Comparison of ENCODE assay signal across 23 cellular contexts in the genomic region with DNA sequence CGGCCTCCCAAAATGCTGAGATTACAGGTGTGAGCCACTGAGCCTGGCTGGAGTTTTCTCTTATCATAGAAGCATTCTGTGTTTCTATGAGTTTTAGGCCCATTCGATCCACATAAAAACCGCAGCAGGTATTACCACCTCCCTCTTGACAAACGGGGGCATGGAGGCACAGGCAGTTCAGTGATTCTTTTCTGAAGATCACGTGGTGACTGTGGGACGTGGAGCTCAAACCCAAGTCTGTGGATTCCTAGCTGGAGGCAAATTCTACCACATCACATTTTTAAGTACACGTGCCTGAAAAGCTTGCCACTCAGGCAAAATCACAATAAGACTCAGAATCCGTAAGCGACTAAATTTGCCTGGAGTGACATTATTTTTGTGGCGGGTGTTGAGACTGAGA.
DNase-seq lines count a peak whose midpoint lies in the region; ATAC-seq and TF ChIP-seq lines count a peak whose summit lies in the region.
"Had no signal": no experiment of that assay in that cellular context is flagged by ENCODE, and none has a peak within 500 bp of the region (broad histone marks: within the 10 kb centered on the region; RNA-seq: fewer than 3 reads in every experiment).

No MANE protein-coding gene starts in this region.

- no peak for DNase-seq in CD4-positive, CD25-positive, alpha-beta regulatory T cell
- DNase-seq in central memory CD8-positive, alpha-beta T cell (ENCODE audit: low spot score in 2 of 2) = no peak
- DNase-seq in memory B cell (ENCODE audit: low spot score in 2 of 2) (no peak), heart right ventricle (no peak)
- DNase-seq in activated CD4-positive, alpha-beta T cell treated with anti-CD3 and anti-CD28 coated beads for 4 hours = no peak
- DNase-seq: AML-193; CD4-positive, alpha-beta memory T cell; CD8-positive, alpha-beta memory T cell; COR-L47; DMS 273 treated with DMSO at 0.1 percent for 48 hours; DMS153; DMS53; DMS79; DND-41; EL; GDM1 had no signal

- no peak overlapping the region for H3K27ac ChIP-seq in CD4-positive, CD25-positive, alpha-beta regulatory T cell (ENCODE audit: insufficient read depth, low read length, poor library complexity, severe bottlenecking)
- no peak overlapping the region for H3K27ac ChIP-seq in heart right ventricle
- H3K27ac ChIP-seq: 22Rv1; A549; BLaER1 treated with 17β-estradiol and CSF1 and Interleukin-3, amounts not matched to agents 10 nM and 100 nM; C4-2B had no signal

- no peak for TF ChIP-seq CTCF in heart right ventricle (IDR thresholded peaks at IDR 0.05)

- WGBS in heart right ventricle, 2 donors = 98 to 99% methylated on average over 10 of the region's 10 CpGs

- no peak overlapping the region for H3K4me3 ChIP-seq in CD4-positive, CD25-positive, alpha-beta regulatory T cell (ENCODE audit: low read depth, low read length)
- no peak overlapping the region for H3K4me3 ChIP-seq in heart right ventricle
- H3K4me3 ChIP-seq: A549; BLaER1 treated with 17β-estradiol and CSF1 and Interleukin-3, amounts not matched to agents 10 nM and 100 nM; GM12878 had no signal

- no peaks in the 10 kb centered on the region for H3K9me3 ChIP-seq in CD4-positive, CD25-positive, alpha-beta regulatory T cell (ENCODE audit: control insufficient read depth in 2 of 2, low read length in 2 of 2)
- H3K9me3 ChIP-seq in heart right ventricle = no peaks in the 10 kb centered on the region
- H3K9me3 ChIP-seq: A549; BLaER1 treated with 17β-estradiol and CSF1 and Interleukin-3, amounts not matched to agents 10 nM and 100 nM had no signal

- peaks cover 4% of the 10 kb centered on the region for H3K36me3 ChIP-seq in CD4-positive, CD25-positive, alpha-beta regulatory T cell (ENCODE audit: control insufficient read depth, insufficient read depth, low read length)
- H3K36me3 ChIP-seq in heart right ventricle = no peaks in the 10 kb centered on the region

- ATAC-seq in CD4-positive, CD25-positive, alpha-beta regulatory T cell (ENCODE audit: low read depth in 2 of 2) = no peak
- ATAC-seq in central memory CD8-positive, alpha-beta T cell (replicated peaks; ENCODE audit: extremely low read depth, poor library complexity, severe bottlenecking) = no peak
- ATAC-seq in memory B cell (ENCODE audit: low read depth) = no peak
- no peak for ATAC-seq in heart right ventricle
- ATAC-seq in GM21360 (IDR thresholded peaks at IDR 0.05; ENCODE audit: unreplicated experiment) = no peak
- ATAC-seq: GM12878 had no signal

- H3K4me1 ChIP-seq in CD4-positive, CD25-positive, alpha-beta regulatory T cell (ENCODE audit: control insufficient read depth, insufficient read depth, low read length, poor library complexity, severe bottlenecking) = peaks cover 34% of the 10 kb centered on the region
- H3K4me1 ChIP-seq in heart right ventricle = peaks cover 5 to 41% (median 25%) of the 10 kb centered on the region in 9 donors

- H3K4me1 Mint-ChIP-seq in CD4-positive, CD25-positive, alpha-beta regulatory T cell = peaks cover 26 to 89% (median 58%) of the 10 kb centered on the region in 4 donors
- H3K4me1 Mint-ChIP-seq in central memory CD8-positive, alpha-beta T cell = peaks cover 52% of the 10 kb centered on the region
- H3K4me1 Mint-ChIP-seq in memory B cell = peaks cover 37% of the 10 kb centered on the region

- no peaks in the 10 kb centered on the region for H3K27me3 ChIP-seq in CD4-positive, CD25-positive, alpha-beta regulatory T cell (ENCODE audit: control insufficient read depth, insufficient read depth, low read length)
- no peaks in the 10 kb centered on the region for H3K27me3 ChIP-seq in heart right ventricle
- H3K27me3 ChIP-seq: BLaER1 treated with 17β-estradiol and CSF1 and Interleukin-3, amounts not matched to agents 10 nM and 100 nM had no signal

- H3K9me3 Mint-ChIP-seq in CD4-positive, CD25-positive, alpha-beta regulatory T cell = no peaks in the 10 kb centered on the region
- H3K9me3 Mint-ChIP-seq in central memory CD8-positive, alpha-beta T cell = no peaks in the 10 kb centered on the region
- H3K9me3 Mint-ChIP-seq in memory B cell = no peaks in the 10 kb centered on the region
- H3K9me3 Mint-ChIP-seq: CD4-positive, alpha-beta memory T cell; CD8-positive, alpha-beta memory T cell had no signal

- H3K4me3 Mint-ChIP-seq in CD4-positive, CD25-positive, alpha-beta regulatory T cell = peak overlapping the region in 1 of 4 donors; percentile 18
- H3K4me3 Mint-ChIP-seq in central memory CD8-positive, alpha-beta T cell = no peak overlapping the region
- no peak overlapping the region for H3K4me3 Mint-ChIP-seq in memory B cell
- H3K4me3 Mint-ChIP-seq: B cell; CD4-positive, alpha-beta memory T cell; CD8-positive, alpha-beta memory T cell had no signal

- peak overlapping the region; percentile 51 to 80 (median 70) for H3K27ac Mint-ChIP-seq in CD4-positive, CD25-positive, alpha-beta regulatory T cell
- H3K27ac Mint-ChIP-seq in central memory CD8-positive, alpha-beta T cell (ENCODE audit: low read depth) = peak overlapping the region; percentile 13
- peak overlapping the region; percentile 3 for H3K27ac Mint-ChIP-seq in memory B cell

- H3K36me3 Mint-ChIP-seq in CD4-positive, CD25-positive, alpha-beta regulatory T cell = peaks cover 27% of the 10 kb centered on the region
- peaks cover 8% of the 10 kb centered on the region for H3K36me3 Mint-ChIP-seq in central memory CD8-positive, alpha-beta T cell (ENCODE audit: insufficient read depth)
- H3K36me3 Mint-ChIP-seq in memory B cell = peaks cover 1% of the 10 kb centered on the region

- intact Hi-C loops in heart right ventricle (cut with DNase I) = loop anchor here in 1 of 10 donors (10.0 kb wide), 1 partner anchor 335 kb away; a partner anchor contains a TSS

- no peaks in the 10 kb centered on the region for H3K27me3 Mint-ChIP-seq in CD4-positive, CD25-positive, alpha-beta regulatory T cell
- no peaks in the 10 kb centered on the region for H3K27me3 Mint-ChIP-seq in central memory CD8-positive, alpha-beta T cell
- no peaks in the 10 kb centered on the region for H3K27me3 Mint-ChIP-seq in memory B cell
- H3K27me3 Mint-ChIP-seq: B cell; CD4-positive, alpha-beta memory T cell had no signal

Comparison
In these comparisons a context has a peak if more than half of its experiments do, and no peak if none do; other contexts are left out.
1. H3K27ac Mint-ChIP-seq: peak in every context shown above with its lines; median percentile 70 in CD4-positive, CD25-positive, alpha-beta regulatory T cell; 13 in central memory CD8-positive, alpha-beta T cell; 3 in memory B cell.